In the genomic region with DNA sequence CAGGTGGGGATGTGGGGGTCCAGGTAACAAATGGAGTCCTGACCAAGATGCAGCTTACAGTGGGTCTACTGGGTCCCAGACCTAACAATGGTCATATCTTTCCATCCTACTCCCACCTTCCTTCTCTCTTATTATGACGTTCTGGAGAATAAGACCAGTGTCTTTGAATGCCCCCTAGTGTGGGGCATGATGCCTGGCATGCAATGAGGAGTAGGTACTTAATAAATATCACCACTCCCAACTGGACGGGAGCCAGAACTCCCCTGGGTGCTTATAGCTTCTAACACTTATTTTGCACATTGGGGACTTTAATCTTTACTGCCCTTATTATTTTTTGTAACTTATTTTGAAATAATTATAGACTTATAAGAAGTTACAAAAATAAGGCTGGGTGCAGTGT, we compare ENCODE assay signal across 20 cellular contexts.
DNase-seq lines count a peak whose midpoint lies in the region; ATAC-seq and TF ChIP-seq lines count a peak whose summit lies in the region.
"Had no signal": no experiment of that assay in that cellular context is flagged by ENCODE, and none has a peak within 500 bp of the region (broad histone marks: within the 10 kb centered on the region; RNA-seq: fewer than 3 reads in every experiment).

No MANE protein-coding gene starts in this region.

- no peak overlapping the region for H2BK12ac ChIP-seq in neuronal stem cell (ENCODE audit: low read length)

- no peaks in the 10 kb centered on the region for H3K79me2 ChIP-seq in SK-N-SH (ENCODE audit: insufficient read depth)
- no peaks in the 10 kb centered on the region for H3K79me2 ChIP-seq in mammary epithelial cell (ENCODE audit: insufficient read depth, low read length)

- POLR2A ChIA-PET in SK-N-SH (lab: Yijun Ruan, JAX), result no interaction called here

- H3K23ac ChIP-seq in neuronal stem cell (ENCODE audit: low read depth, low read length, poor library complexity), result no peak overlapping the region

- H4K8ac ChIP-seq in neuronal stem cell (ENCODE audit: low read depth, low read length), result no peak overlapping the region

- WGBS in SK-N-SH (ENCODE audit: low lambda C conversion rate), result 89% methylated on average over 2 of the region's 2 CpGs
- 21% methylated on average over 2 of the region's 2 CpGs for WGBS in mammary epithelial cell (ENCODE audit: low coverage, missing lambda C conversion rate)
- WGBS in spleen, 5 donors, result 47 to 73% (median 63%) methylated on average over 2 of the region's 2 CpGs
- WGBS in neuronal stem cell (ENCODE audit: extremely low coverage in 2 of 2, insufficient read length in 2 of 2, insufficient replicate concordance in 1 of 2), 2 donors, result no CpG with 5 or more reads among the region's 2 CpGs

- DNase-seq in SK-N-SH (no peak), NB4 (ENCODE audit: low read depth) (peak; percentile 16), mammary epithelial cell (no peak), spleen (peak; percentile 25), Ammon's horn (ENCODE audit: low spot score) (no peak), neuronal stem cell (ENCODE audit: low spot score) (no peak)
- DNase-seq: activated CD4-positive, alpha-beta T cell treated with anti-CD3 and anti-CD28 coated beads for 36 hours; activated naive CD4-positive, alpha-beta T cell; CD8-positive, alpha-beta memory T cell; H7; heart left ventricle; islet precursor cell; MM.1S; NCI-H2107; SIG-M5; stimulated activated CD4-positive, alpha-beta T cell treated with anti-CD3 and anti-CD28 coated beads, Interleukin-1b, Interleukin-23, amount 100 ng/mL, for 48 hours; T-helper 9 cell had no signal

- H2BK15ac ChIP-seq in neuronal stem cell (ENCODE audit: low read length), result no peak overlapping the region

- intact Hi-C loops in mammary epithelial cell (cut with micrococcal nuclease), result no loop called here
- intact Hi-C loops in spleen (cut with DNase I; ENCODE audit: low total_unique reads), result no loop called here

- TF ChIP-seq CTCF in SK-N-SH (IDR thresholded peaks at IDR 0.05) (peak; percentile 27), NB4 (IDR thresholded peaks at IDR 0.05; ENCODE audit: low read depth, low read length) (peak; percentile 15), mammary epithelial cell (conservative IDR thresholded peaks at IDR 0.05 in 1 of 2, IDR thresholded peaks at IDR 0.05 in 1 of 2; ENCODE audit: extremely low read depth in 1 of 2, insufficient read depth in 1 of 2, low read depth in 1 of 2, low read length in 2 of 2) (peak; percentile 21 to 32), spleen (IDR thresholded peaks at IDR 0.05 in 8 of 11, conservative IDR thresholded peaks at IDR 0.05 in 3 of 11) (no peak)

- H3K4me2 ChIP-seq in SK-N-SH, result no peak overlapping the region
- no peak overlapping the region for H3K4me2 ChIP-seq in mammary epithelial cell (ENCODE audit: insufficient read depth, low read depth, low read length)
- no peak overlapping the region for H3K4me2 ChIP-seq in neuronal stem cell (ENCODE audit: insufficient read depth, low read length, poor library complexity, severe bottlenecking)

- peaks cover 8% of the 10 kb centered on the region for H3F3A ChIP-seq in SK-N-SH (replicated peaks; ENCODE audit: insufficient read depth)

- H3K36me3 ChIP-seq in SK-N-SH (replicated peaks in 1 of 2; ENCODE audit: control insufficient read depth in 1 of 2, insufficient read depth in 2 of 2, low read length in 1 of 2) (no peaks in the 10 kb centered on the region), mammary epithelial cell (ENCODE audit: insufficient read depth, low read length) (no peaks in the 10 kb centered on the region), spleen (no peaks in the 10 kb centered on the region), neuronal stem cell (replicated peaks in 1 of 2; ENCODE audit: control insufficient read depth in 2 of 2, insufficient read depth in 2 of 2, low read length in 2 of 2) (no peaks in the 10 kb centered on the region)
- H3K36me3 ChIP-seq: esophagus muscularis mucosa, heart left ventricle had no signal

- no peak overlapping the region for H2AK5ac ChIP-seq in neuronal stem cell (ENCODE audit: low read depth, low read length)

- H3K18ac ChIP-seq in neuronal stem cell (ENCODE audit: low read length), result no peak overlapping the region

- no TSS peak for BruUV-seq in mammary epithelial cell (replicated peaks; lab: Mats Ljungman, UMichigan)

- H3K9ac ChIP-seq in SK-N-SH (no peak overlapping the region), mammary epithelial cell (ENCODE audit: insufficient read depth, low read length) (no peak overlapping the region), neuronal stem cell (ENCODE audit: low read depth, low read length, poor library complexity) (no peak overlapping the region)

- no peak overlapping the region for H2BK120ac ChIP-seq in neuronal stem cell (ENCODE audit: low read depth, low read length)

- H3K79me1 ChIP-seq in neuronal stem cell (ENCODE audit: low read depth, low read length), result no peaks in the 10 kb centered on the region

- H2BK5ac ChIP-seq in neuronal stem cell (ENCODE audit: low read length), result no peak overlapping the region

- H3K27ac ChIP-seq in SK-N-SH (ENCODE audit: low read depth in 2 of 2, low read length in 1 of 2) (no peak overlapping the region), mammary epithelial cell (ENCODE audit: insufficient read depth, low read depth, low read length) (no peak overlapping the region), spleen (no peak overlapping the region), neuronal stem cell (replicated peaks; ENCODE audit: low read length) (no peak overlapping the region)
- H3K27ac ChIP-seq: esophagus muscularis mucosa, heart left ventricle had no signal

- in situ Hi-C loops in mammary epithelial cell (cut with MboI; ENCODE audit: low sequenced_read_pairs in 2 of 2), result no loop called here

- H3K27me3 ChIP-seq in SK-N-SH (ENCODE audit: insufficient read depth) (no peaks in the 10 kb centered on the region), mammary epithelial cell (ENCODE audit: insufficient read depth, low read length) (no peaks in the 10 kb centered on the region), spleen (replicated peaks in 1 of 7) (no peaks in the 10 kb centered on the region), neuronal stem cell (ENCODE audit: control insufficient read depth in 3 of 3, insufficient read depth in 3 of 3, low read depth in 1 of 3, low read length in 3 of 3) (no peaks in the 10 kb centered on the region)
- H3K27me3 ChIP-seq: esophagus muscularis mucosa had no signal

- no peak overlapping the region for H2AFZ ChIP-seq in SK-N-SH (ENCODE audit: low read depth)
- H2AFZ ChIP-seq in mammary epithelial cell (ENCODE audit: low read depth, low read length), result no peak overlapping the region
- no peak overlapping the region for H2AFZ ChIP-seq in neuronal stem cell (ENCODE audit: low read length)

- TF ChIP-seq POLR2A in NB4 (IDR thresholded peaks at IDR 0.05; ENCODE audit: extremely low read depth, insufficient read length), result no peak
- TF ChIP-seq POLR2A in spleen (IDR thresholded peaks at IDR 0.05), result no peak

- H3K14ac ChIP-seq in neuronal stem cell (ENCODE audit: low read length), result no peak overlapping the region

- H3K4ac ChIP-seq in neuronal stem cell (ENCODE audit: low read length), result no peak overlapping the region

- H3K9me2 ChIP-seq in SK-N-SH, result no peaks in the 10 kb centered on the region

- TF ChIP-seq EP300 in SK-N-SH (IDR thresholded peaks at IDR 0.05; ENCODE audit: borderline replicate concordance in 1 of 2, low read depth in 1 of 2, low read length in 1 of 2), result no peak

- dilution Hi-C loops in mammary epithelial cell (cut with HindIII; ENCODE audit: low sequenced_read_pairs), result no loop called here

- peaks cover 0 to 8% of the 10 kb centered on the region in 2 experiments; a peak in 1 of 4 replicates for H3K4me1 ChIP-seq in SK-N-SH (ENCODE audit: control insufficient read depth in 1 of 2, insufficient read depth in 2 of 2, low read depth in 1 of 2, low read length in 1 of 2)
- peaks cover 5% of the 10 kb centered on the region for H3K4me1 ChIP-seq in mammary epithelial cell (ENCODE audit: insufficient read depth, low read length)
- H3K4me1 ChIP-seq in spleen, result no peaks in the 10 kb centered on the region
- H3K4me1 ChIP-seq in neuronal stem cell (ENCODE audit: control insufficient read depth in 2 of 2, insufficient read depth in 1 of 2, low read depth in 1 of 2, low read length in 2 of 2), result no peaks in the 10 kb centered on the region
- H3K4me1 ChIP-seq: esophagus muscularis mucosa, heart left ventricle had no signal

- ATAC-seq in SK-N-SH treated with all-trans-retinoic acid at 6 μM for 48 hours (no peak; the same call in 2 of the 3 replicates), GM19455 (IDR thresholded peaks at IDR 0.05; ENCODE audit: unreplicated experiment) (no peak)
- ATAC-seq: activated CD4-positive, alpha-beta T cell treated with anti-CD3 and anti-CD28 coated beads for 36 hours; heart left ventricle had no signal

- CTCF ChIA-PET in SK-N-SH (lab: Yijun Ruan, JAX), result interaction anchor here (0.9 kb wide), 1 partner anchor 23 kb away, joined by 3 read pairs; no protein-coding TSS in a partner anchor
- CTCF ChIA-PET in mammary epithelial cell (lab: Charles Lee; ENCODE audit: low non-redundant PET), result no interaction called here

- H4K91ac ChIP-seq in neuronal stem cell (ENCODE audit: low read depth, low read length, poor library complexity), result no peak overlapping the region

- H3K9me3 ChIP-seq in SK-N-SH (no peaks in the 10 kb centered on the region), mammary epithelial cell (replicated peaks; ENCODE audit: insufficient read depth, low read length) (no peaks in the 10 kb centered on the region), spleen (no peaks in the 10 kb centered on the region), neuronal stem cell (replicated peaks in 1 of 2; ENCODE audit: control insufficient read depth in 2 of 2, insufficient read depth in 1 of 2, low read depth in 1 of 2, low read length in 2 of 2) (no peaks in the 10 kb centered on the region)
- H3K9me3 ChIP-seq: esophagus muscularis mucosa, heart left ventricle had no signal

- TF ChIP-seq RAD21 in SK-N-SH (IDR thresholded peaks at IDR 0.05; ENCODE audit: low read length), result peak; percentile 43

- H4K20me1 ChIP-seq in SK-N-SH (ENCODE audit: insufficient read depth), result no peaks in the 10 kb centered on the region
- no peaks in the 10 kb centered on the region for H4K20me1 ChIP-seq in mammary epithelial cell (ENCODE audit: insufficient read depth, low read length)

- no peak overlapping the region for H3K4me3 ChIP-seq in SK-N-SH (ENCODE audit: low read depth in 2 of 2, low read length in 1 of 2)
- no peak overlapping the region for H3K4me3 ChIP-seq in NB4 (ENCODE audit: low read depth, low read length)
- no peak overlapping the region for H3K4me3 ChIP-seq in mammary epithelial cell (replicated peaks in 1 of 3; ENCODE audit: insufficient read depth in 1 of 3, low read depth in 2 of 3, low read length in 3 of 3)
- H3K4me3 ChIP-seq in spleen, result no peak overlapping the region
- H3K4me3 ChIP-seq in neuronal stem cell (ENCODE audit: low read length in 2 of 2), result no peak overlapping the region
- H3K4me3 ChIP-seq: esophagus muscularis mucosa, heart left ventricle had no signal

TF ChIP-seq in SK-N-SH, 30 proteins besides CTCF, POLR2A, EP300 and RAD21:
- TF ChIP-seq SMC3 (IDR thresholded peaks at IDR 0.05; ENCODE audit: low read depth, low read length) (no peak), MXI1 (IDR thresholded peaks at IDR 0.05; ENCODE audit: low read depth, low read length) (no peak)

TF ChIP-seq in SK-N-SH treated with all-trans-retinoic acid at 6 μM for 48 hours, 23 proteins besides CTCF, POLR2A, EP300 and RAD21 (continues in another document):
- no peak for TF ChIP-seq ZNF8 (CRISPR knock-in tag; IDR thresholded peaks at IDR 0.05)
- no peak for TF ChIP-seq OSR1 (CRISPR knock-in tag; IDR thresholded peaks at IDR 0.05)
- TF ChIP-seq ZFP30 (CRISPR knock-in tag; IDR thresholded peaks at IDR 0.05), result no peak

Comparison
In these comparisons a context has a peak if more than half of its experiments do, and no peak if none do; other contexts are left out.
1. DNase-seq: peak in NB4 (single experiment) and spleen (single experiment); none in SK-N-SH (single experiment), mammary epithelial cell (single experiment), Ammon's horn (single experiment) and neuronal stem cell (single experiment).
2. CTCF ChIP-seq: peak in SK-N-SH (single experiment), NB4 (single experiment) and mammary epithelial cell (2 of 2); none in spleen (0 of 11).